In genomic region chr7:45146531-45147379, GRCh38 we compare ENCODE assay signal across 1 cellular context.
TF ChIP-seq lines count a peak whose summit lies in the region.

No MANE protein-coding gene starts in this region.

TF ChIP-seq in IMR-90, 13 proteins besides CTCF, POLR2A, EP300 and RAD21:
- TF ChIP-seq MXI1 (IDR thresholded peaks at IDR 0.05; ENCODE audit: borderline replicate concordance, low read depth, low read length), result no peak
- TF ChIP-seq FOS (IDR thresholded peaks at IDR 0.05; ENCODE audit: low read depth, low read length), result no peak
- TF ChIP-seq NFE2L2 (IDR thresholded peaks at IDR 0.05; ENCODE audit: low read depth, low read length), result no peak
- no peak for TF ChIP-seq CEBPB (IDR thresholded peaks at IDR 0.05; ENCODE audit: low read depth, low read length)
- no peak for TF ChIP-seq MAFK (IDR thresholded peaks at IDR 0.05; ENCODE audit: low read depth, low read length)
- no peak for TF ChIP-seq CHD1 (IDR thresholded peaks at IDR 0.05; ENCODE audit: low read depth, low read length)
